In the genomic region with DNA sequence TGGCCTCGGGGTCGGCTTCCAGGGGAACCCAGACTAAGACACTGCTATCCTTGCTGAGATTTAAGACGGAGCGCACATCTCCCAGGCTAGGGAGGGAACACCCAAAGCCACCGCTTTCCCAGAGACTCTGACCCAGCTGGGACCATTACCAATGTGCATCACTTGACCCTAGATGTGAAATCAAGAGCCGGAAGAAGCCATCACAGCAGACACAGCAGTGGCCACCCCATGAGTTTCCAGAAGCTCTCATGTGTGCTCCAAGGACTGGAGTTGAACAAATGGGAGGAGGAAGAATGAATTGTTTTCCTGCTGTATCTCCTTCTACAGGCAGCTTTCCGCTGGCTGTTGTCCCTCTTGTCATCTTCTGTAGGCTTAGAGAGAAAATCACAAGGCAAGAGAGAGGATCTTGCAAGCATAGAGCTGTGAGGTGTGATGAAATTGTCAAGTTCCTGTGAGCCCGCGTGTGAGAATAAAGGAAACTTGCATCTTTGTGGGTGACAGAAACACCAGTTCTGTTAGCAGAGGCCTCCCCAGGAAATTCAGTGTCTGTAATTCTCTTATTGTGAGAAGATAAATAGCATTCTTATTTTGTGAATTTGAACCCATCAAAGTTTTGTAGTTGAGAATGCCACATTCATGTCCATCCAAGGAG, we compare ENCODE assay signal across 22 cellular contexts.
DNase-seq lines count a peak whose midpoint lies in the region; ATAC-seq and TF ChIP-seq lines count a peak whose summit lies in the region.
"Had no signal": no experiment of that assay in that cellular context is flagged by ENCODE, and none has a peak within 500 bp of the region (broad histone marks: within the 10 kb centered on the region; RNA-seq: fewer than 3 reads in every experiment).

No MANE protein-coding gene starts in this region.

- no peak overlapping the region for H3K9ac ChIP-seq in BLaER1 treated with 17β-estradiol and CSF1 and Interleukin-3, amounts not matched to agents 10 nM and 100 nM

- peaks cover 12 to 45% (median 28%) of the 10 kb centered on the region in 10 experiments for H3K4me1 ChIP-seq in BLaER1 treated with 17β-estradiol and CSF1 and Interleukin-3, amounts not matched to agents 10 nM and 100 nM
- peaks cover 17% of the 10 kb centered on the region for H3K4me1 ChIP-seq in CD8-positive, alpha-beta memory T cell (ENCODE audit: insufficient read depth, low read length)
- H3K4me1 ChIP-seq: testis had no signal

- H3K36me3 Mint-ChIP-seq in CD8-positive, alpha-beta memory T cell: no peaks in the 10 kb centered on the region
- H3K36me3 Mint-ChIP-seq in activated CD8-positive, alpha-beta T cell treated with anti-CD3 and anti-CD28 coated beads for 36 hours (ENCODE audit: low read depth): no peaks in the 10 kb centered on the region
- no peaks in the 10 kb centered on the region for H3K36me3 Mint-ChIP-seq in natural killer cell treated with Interleukin-12 subunit alpha and Interleukin-12 subunit beta and Interleukin-15 and Interleukin-18, amount 100 ng/mL, for 72 hours
- H3K36me3 Mint-ChIP-seq: activated naive CD8-positive, alpha-beta T cell had no signal

- H3K9me3 ChIP-seq in BLaER1 treated with 17β-estradiol and CSF1 and Interleukin-3, amounts not matched to agents 10 nM and 100 nM (replicated peaks in 1 of 11): peaks cover 0 to 9% (median 0%) of the 10 kb centered on the region in 11 experiments; a peak in 4 of 22 replicates
- no peaks in the 10 kb centered on the region for H3K9me3 ChIP-seq in CD8-positive, alpha-beta memory T cell (ENCODE audit: low read length)
- H3K9me3 ChIP-seq: testis had no signal

- no peak overlapping the region for H3K4me3 ChIP-seq in BLaER1 treated with 17β-estradiol and CSF1 and Interleukin-3, amounts not matched to agents 10 nM and 100 nM
- no peak overlapping the region for H3K4me3 ChIP-seq in CD8-positive, alpha-beta memory T cell (ENCODE audit: low read length)
- H3K4me3 ChIP-seq: dorsolateral prefrontal cortex, testis had no signal

- H3K36me3 ChIP-seq in BLaER1 treated with 17β-estradiol and CSF1 and Interleukin-3, amounts not matched to agents 10 nM and 100 nM: no peaks in the 10 kb centered on the region
- no peaks in the 10 kb centered on the region for H3K36me3 ChIP-seq in CD8-positive, alpha-beta memory T cell (ENCODE audit: insufficient read depth, low read length)

- peaks cover 38 to 56% (median 48%) of the 10 kb centered on the region in 3 donors for H3K4me1 Mint-ChIP-seq in CD8-positive, alpha-beta memory T cell
- H3K4me1 Mint-ChIP-seq in activated CD8-positive, alpha-beta T cell treated with anti-CD3 and anti-CD28 coated beads for 36 hours (ENCODE audit: low read depth): peaks cover 22% of the 10 kb centered on the region
- H3K4me1 Mint-ChIP-seq in natural killer cell treated with Interleukin-12 subunit alpha and Interleukin-12 subunit beta and Interleukin-15 and Interleukin-18, amount 100 ng/mL, for 72 hours (ENCODE audit: low read depth in 2 of 2): peaks cover 61 to 74% of the 10 kb centered on the region in 2 donors
- H3K4me1 Mint-ChIP-seq: activated T-helper 17 cell treated with anti-CD3 and anti-CD28 coated beads, Interleukin-2, amount 50 U/mL, for 72 hours had no signal

- H4K20me1 ChIP-seq in BLaER1 treated with 17β-estradiol and CSF1 and Interleukin-3, amounts not matched to agents 10 nM and 100 nM: no peaks in the 10 kb centered on the region

- peak overlapping the region; percentile 58 to 89 (median 79) for H3K4me3 Mint-ChIP-seq in CD8-positive, alpha-beta memory T cell
- H3K4me3 Mint-ChIP-seq in activated CD8-positive, alpha-beta T cell treated with anti-CD3 and anti-CD28 coated beads for 36 hours: no peak overlapping the region
- H3K4me3 Mint-ChIP-seq in natural killer cell treated with Interleukin-12 subunit alpha and Interleukin-12 subunit beta and Interleukin-15 and Interleukin-18, amount 100 ng/mL, for 72 hours: peak overlapping the region; percentile 77
- H3K4me3 Mint-ChIP-seq: activated naive CD8-positive, alpha-beta T cell; activated T-helper 17 cell treated with anti-CD3 and anti-CD28 coated beads, Interleukin-2, amount 50 U/mL, for 72 hours had no signal

- H3K4me2 ChIP-seq in BLaER1 treated with 17β-estradiol and CSF1 and Interleukin-3, amounts not matched to agents 10 nM and 100 nM: peak overlapping the region; percentile 38 to 66 (median 48); a peak in 21 of 22 replicates

- TF ChIP-seq CTCF in activated CD8-positive, alpha-beta T cell treated with anti-CD3 and anti-CD28 coated beads for 36 hours (IDR thresholded peaks at IDR 0.05): no peak

- H3K27me3 Mint-ChIP-seq in CD8-positive, alpha-beta memory T cell: peaks cover 0 to 2% of the 10 kb centered on the region in 2 donors
- no peaks in the 10 kb centered on the region for H3K27me3 Mint-ChIP-seq in activated CD8-positive, alpha-beta T cell treated with anti-CD3 and anti-CD28 coated beads for 36 hours
- no peaks in the 10 kb centered on the region for H3K27me3 Mint-ChIP-seq in natural killer cell treated with Interleukin-12 subunit alpha and Interleukin-12 subunit beta and Interleukin-15 and Interleukin-18, amount 100 ng/mL, for 72 hours
- H3K27me3 Mint-ChIP-seq: activated naive CD8-positive, alpha-beta T cell; activated T-helper 17 cell treated with anti-CD3 and anti-CD28 coated beads, Interleukin-2, amount 50 U/mL, for 72 hours had no signal

- intact Hi-C loops in activated CD8-positive, alpha-beta T cell treated with anti-CD3 and anti-CD28 coated beads for 36 hours (cut with micrococcal nuclease): no loop called here

- H3K27me3 ChIP-seq in BLaER1 treated with 17β-estradiol and CSF1 and Interleukin-3, amounts not matched to agents 10 nM and 100 nM: no peaks in the 10 kb centered on the region
- H3K27me3 ChIP-seq in CD8-positive, alpha-beta memory T cell (ENCODE audit: insufficient read depth, low read length, poor library complexity, severe bottlenecking): no peaks in the 10 kb centered on the region
- H3K27me3 ChIP-seq: testis had no signal

- peak overlapping the region; percentile 82 to 97 (median 91) for H3K27ac Mint-ChIP-seq in CD8-positive, alpha-beta memory T cell
- H3K27ac Mint-ChIP-seq in activated CD8-positive, alpha-beta T cell treated with anti-CD3 and anti-CD28 coated beads for 36 hours: peak overlapping the region; percentile 26
- H3K27ac Mint-ChIP-seq in natural killer cell treated with Interleukin-12 subunit alpha and Interleukin-12 subunit beta and Interleukin-15 and Interleukin-18, amount 100 ng/mL, for 72 hours: peak overlapping the region; percentile 70 to 91
- H3K27ac Mint-ChIP-seq: activated naive CD8-positive, alpha-beta T cell; activated T-helper 17 cell treated with anti-CD3 and anti-CD28 coated beads, Interleukin-2, amount 50 U/mL, for 72 hours had no signal

- peak in 1 of 5 donors; percentile 28 for DNase-seq in CD8-positive, alpha-beta memory T cell
- peak; percentile 12 for DNase-seq in activated CD8-positive, alpha-beta T cell treated with anti-CD3 and anti-CD28 coated beads for 36 hours
- peak; percentile 76 for DNase-seq in natural killer cell treated with Interleukin-12 subunit alpha and Interleukin-12 subunit beta and Interleukin-15 and Interleukin-18, amount 100 ng/mL, for 72 hours (ENCODE audit: low spot score)
- no peak for DNase-seq in NOMO-1 (lab: John Stamatoyannopoulos, UW; ENCODE audit: unreplicated experiment in 2 of 2)
- DNase-seq: aorta; DMS 273 treated with DMSO at 0.1 percent for 48 hours; dorsolateral prefrontal cortex; mammary epithelial cell; NCI-H1417 treated with DMSO at 0.1 percent for 48 hours; NCI-H446; NCI-H82; retina; SIG-M5; stimulated activated CD4-positive, alpha-beta T cell treated with anti-CD3 and anti-CD28 coated beads, Interleukin-2, amount 100 ng/mL, for 48 hours; stimulated activated naive CD4-positive, alpha-beta T cell treated with Interleukin-2 at 50 U/mL for 16 hours; testis had no signal

- H3K27ac ChIP-seq in BLaER1 treated with 17β-estradiol and CSF1 and Interleukin-3, amounts not matched to agents 10 nM and 100 nM: no peak overlapping the region
- H3K27ac ChIP-seq in CD8-positive, alpha-beta memory T cell (ENCODE audit: low read depth, low read length): no peak overlapping the region
- H3K27ac ChIP-seq: C4-2B, dorsolateral prefrontal cortex, testis had no signal

- CTCF ChIA-PET in CD8-positive, alpha-beta memory T cell (lab: Charles Lee): interaction anchor here (1.4 kb wide), 1 partner anchor 32 kb away, joined by 5 read pairs; no protein-coding TSS in a partner anchor
- CTCF ChIA-PET in activated CD8-positive, alpha-beta T cell treated with anti-CD3 and anti-CD28 coated beads for 36 hours (lab: Charles Lee): no interaction called here

- POLR2A ChIA-PET in CD8-positive, alpha-beta memory T cell (lab: Charles Lee): no interaction called here
- POLR2A ChIA-PET in activated CD8-positive, alpha-beta T cell treated with anti-CD3 and anti-CD28 coated beads for 36 hours (lab: Charles Lee): no interaction called here

- ATAC-seq in activated CD8-positive, alpha-beta T cell treated with anti-CD3 and anti-CD28 coated beads for 36 hours: peak; percentile 17
- peak; percentile 82 to 90 for ATAC-seq in natural killer cell treated with Interleukin-12 subunit alpha and Interleukin-12 subunit beta and Interleukin-15 and Interleukin-18, amount 100 ng/mL, for 72 hours
- ATAC-seq in GM21367 (IDR thresholded peaks at IDR 0.05; ENCODE audit: unreplicated experiment) (no peak), GM19035 (IDR thresholded peaks at IDR 0.05; ENCODE audit: unreplicated experiment) (no peak)
- ATAC-seq: activated T-helper 17 cell treated with anti-CD3 and anti-CD28 coated beads, Interleukin-2, amount 50 U/mL, for 72 hours had no signal

- peaks cover 0 to 3% (median 0%) of the 10 kb centered on the region in 5 donors for H3K9me3 Mint-ChIP-seq in CD8-positive, alpha-beta memory T cell
- no peaks in the 10 kb centered on the region for H3K9me3 Mint-ChIP-seq in activated CD8-positive, alpha-beta T cell treated with anti-CD3 and anti-CD28 coated beads for 36 hours
- H3K9me3 Mint-ChIP-seq in natural killer cell treated with Interleukin-12 subunit alpha and Interleukin-12 subunit beta and Interleukin-15 and Interleukin-18, amount 100 ng/mL, for 72 hours: no peaks in the 10 kb centered on the region
- H3K9me3 Mint-ChIP-seq: activated T-helper 17 cell treated with anti-CD3 and anti-CD28 coated beads, Interleukin-2, amount 50 U/mL, for 72 hours had no signal

Comparison
In these comparisons a context has a peak if more than half of its experiments do, and no peak if none do; other contexts are left out.
1. DNase-seq: peak in activated CD8-positive, alpha-beta T cell treated with anti-CD3 and anti-CD28 coated beads for 36 hours (single experiment) and natural killer cell treated with Interleukin-12 subunit alpha and Interleukin-12 subunit beta and Interleukin-15 and Interleukin-18, amount 100 ng/mL, for 72 hours (single experiment); none in NOMO-1 (0 of 2).
2. H3K27ac Mint-ChIP-seq: peak in every context shown above with its lines; median percentile 91 in CD8-positive, alpha-beta memory T cell; 80 in natural killer cell treated with Interleukin-12 subunit alpha and Interleukin-12 subunit beta and Interleukin-15 and Interleukin-18, amount 100 ng/mL, for 72 hours; 26 in activated CD8-positive, alpha-beta T cell treated with anti-CD3 and anti-CD28 coated beads for 36 hours.
3. ATAC-seq: peak in activated CD8-positive, alpha-beta T cell treated with anti-CD3 and anti-CD28 coated beads for 36 hours (single experiment) and natural killer cell treated with Interleukin-12 subunit alpha and Interleukin-12 subunit beta and Interleukin-15 and Interleukin-18, amount 100 ng/mL, for 72 hours (2 of 2); none in GM21367 (single experiment) and GM19035 (single experiment).